In genomic region chr6:158027590-158028285, GRCh38 we compare ENCODE assay signal across 8 cellular contexts. TPM values are rescaled to one million over a fixed set of nuclear protein-coding genes. Genes with fewer than 3 reads are reported as not detected.
DNase-seq lines count a peak whose midpoint lies in the region; ATAC-seq and TF ChIP-seq lines count a peak whose summit lies in the region.

No MANE protein-coding gene starts in this region.

- no peaks in the 10 kb centered on the region for H3K9me3 ChIP-seq in upper lobe of right lung

- H3K27ac ChIP-seq in angular gyrus (ENCODE audit: low read depth, low read length) (peak overlapping the region; percentile 93), upper lobe of right lung (no peak overlapping the region)

- H3K27ac Mint-ChIP-seq in activated naive CD4-positive, alpha-beta T cell treated with anti-CD3 and anti-CD28 coated beads, Interleukin-2, amount 50 U/mL, for 24 hours, result peak overlapping the region; percentile 98

- peak overlapping the region; percentile 86 for H3K4me3 Mint-ChIP-seq in activated naive CD4-positive, alpha-beta T cell treated with anti-CD3 and anti-CD28 coated beads, Interleukin-2, amount 50 U/mL, for 24 hours

- H3K4me3 ChIP-seq in upper lobe of right lung, result no peak overlapping the region

- no peaks in the 10 kb centered on the region for H3K27me3 ChIP-seq in upper lobe of right lung

- H3K36me3 Mint-ChIP-seq in activated naive CD4-positive, alpha-beta T cell treated with anti-CD3 and anti-CD28 coated beads, Interleukin-2, amount 50 U/mL, for 24 hours, result peaks cover 5% of the 10 kb centered on the region

- intact Hi-C loops in upper lobe of right lung (cut with DNase I), result no loop called here

- H3K4me1 ChIP-seq in upper lobe of right lung, result peaks cover 35% of the 10 kb centered on the region

- ATAC-seq in upper lobe of right lung (no peak), GM21529 (IDR thresholded peaks at IDR 0.05; ENCODE audit: unreplicated experiment) (no peak), GM18498 (IDR thresholded peaks at IDR 0.05; ENCODE audit: unreplicated experiment) (no peak)

- no peaks in the 10 kb centered on the region for H3K27me3 Mint-ChIP-seq in activated naive CD4-positive, alpha-beta T cell treated with anti-CD3 and anti-CD28 coated beads, Interleukin-2, amount 50 U/mL, for 24 hours

- peaks cover 40% of the 10 kb centered on the region for H3K4me1 Mint-ChIP-seq in activated naive CD4-positive, alpha-beta T cell treated with anti-CD3 and anti-CD28 coated beads, Interleukin-2, amount 50 U/mL, for 24 hours

- no peaks in the 10 kb centered on the region for H3K9me3 Mint-ChIP-seq in activated naive CD4-positive, alpha-beta T cell treated with anti-CD3 and anti-CD28 coated beads, Interleukin-2, amount 50 U/mL, for 24 hours

- no peak for TF ChIP-seq CTCF in upper lobe of right lung (IDR thresholded peaks at IDR 0.05)

- H3K36me3 ChIP-seq in upper lobe of right lung, result no peaks in the 10 kb centered on the region

- no peak for DNase-seq in activated naive CD4-positive, alpha-beta T cell (lab: John Stamatoyannopoulos, UW)
- DNase-seq in lung microvascular endothelial cell (ENCODE audit: low read depth in 2 of 2) (peak; percentile 27 to 63), upper lobe of right lung (peak; percentile 57)
- DNase-seq in stimulated activated naive CD4-positive, alpha-beta T cell treated with Interleukin-2 at 50 U/mL for 16 hours (lab: John Stamatoyannopoulos, UW), result no peak

RNA-seq across cellular contexts. Expression of gene SYNJ2, which starts 46.1 kb away (rescaled TPM):
- total RNA-seq in lung microvascular endothelial cell, result 12.1 and 22.0 TPM in 2 replicates
- total RNA-seq in upper lobe of right lung, result 7.2 TPM

Comparison
In these comparisons a context has a peak if more than half of its experiments do, and no peak if none do; other contexts are left out.
1. DNase-seq: peak in lung microvascular endothelial cell (2 of 2) and upper lobe of right lung (single experiment); none in activated naive CD4-positive, alpha-beta T cell (0 of 4) and stimulated activated naive CD4-positive, alpha-beta T cell treated with Interleukin-2 at 50 U/mL for 16 hours (single experiment).